ENCODE assay signal across 25 cellular contexts in genomic region chr5:135335031-135335828, GRCh38.
DNase-seq lines count a peak whose midpoint lies in the region; ATAC-seq and TF ChIP-seq lines count a peak whose summit lies in the region.
"Had no signal": no experiment of that assay in that cellular context is flagged by ENCODE, and none has a peak within 500 bp of the region (broad histone marks: within the 10 kb centered on the region; RNA-seq: fewer than 3 reads in every experiment).

No MANE protein-coding gene starts in this region.

- peaks cover 7% of the 10 kb centered on the region for H3K4me1 ChIP-seq in smooth muscle cell (ENCODE audit: low read depth)

- peak overlapping the region; percentile 78 for H3K27ac Mint-ChIP-seq in activated naive CD8-positive, alpha-beta T cell
- no peak overlapping the region for H3K27ac Mint-ChIP-seq in activated naive CD8-positive, alpha-beta T cell treated with anti-CD3 and anti-CD28 coated beads, Interleukin-2, amount 50 U/mL, for 24 hours
- H3K27ac Mint-ChIP-seq: CD8-positive, alpha-beta T cell had no signal

- H3K27me3 ChIP-seq in MG63 = no peaks in the 10 kb centered on the region
- no peaks in the 10 kb centered on the region for H3K27me3 ChIP-seq in smooth muscle cell (ENCODE audit: low read depth)

- no peaks in the 10 kb centered on the region for H4K20me1 ChIP-seq in smooth muscle cell (ENCODE audit: low read depth)

- peak overlapping the region; percentile 70 for H3K27ac ChIP-seq in smooth muscle cell (ENCODE audit: low read depth)
- H3K27ac ChIP-seq: epithelial cell of prostate, KMS-11 had no signal

- TF ChIP-seq CTCF in smooth muscle cell (IDR thresholded peaks at IDR 0.05; ENCODE audit: borderline replicate concordance, insufficient read depth, poor library complexity, severe bottlenecking) = no peak

- peaks cover 90% of the 10 kb centered on the region for H3K36me3 ChIP-seq in MG63
- H3K36me3 ChIP-seq in smooth muscle cell (ENCODE audit: low read depth) = no peaks in the 10 kb centered on the region

- H3K27me3 Mint-ChIP-seq in activated naive CD8-positive, alpha-beta T cell = no peaks in the 10 kb centered on the region
- H3K27me3 Mint-ChIP-seq in activated naive CD8-positive, alpha-beta T cell treated with anti-CD3 and anti-CD28 coated beads, Interleukin-2, amount 50 U/mL, for 24 hours = no peaks in the 10 kb centered on the region

- no peak overlapping the region for H3K4me3 Mint-ChIP-seq in activated naive CD8-positive, alpha-beta T cell
- no peak overlapping the region for H3K4me3 Mint-ChIP-seq in activated naive CD8-positive, alpha-beta T cell treated with anti-CD3 and anti-CD28 coated beads, Interleukin-2, amount 50 U/mL, for 24 hours
- H3K4me3 Mint-ChIP-seq: CD8-positive, alpha-beta T cell had no signal

- DNase-seq in activated naive CD8-positive, alpha-beta T cell treated with anti-CD3 and anti-CD28 coated beads, Interleukin-2, amount 50 U/mL, for 24 hours = no peak
- DNase-seq in MG63 (peak; percentile 43), astrocyte of the hippocampus (ENCODE audit: low read depth, low spot score) (peak; percentile 64), smooth muscle cell (lab: John Stamatoyannopoulos, UW; ENCODE audit: unreplicated experiment) (no peak)
- no peak for DNase-seq in stimulated activated CD4-positive, alpha-beta T cell treated with anti-CD3 and anti-CD28 coated beads, Interleukin-2, amount 100 ng/mL, for 48 hours
- DNase-seq: activated CD8-positive, alpha-beta memory T cell treated with anti-CD3 and anti-CD28 coated beads, Interleukin-2, amount 50 U/mL, for 4 hours; activated effector memory CD4-positive, alpha-beta T cell treated with anti-CD3 and anti-CD28 coated beads, Interleukin-2, amount 50 U/mL, for 16 hours; CD8-positive, alpha-beta T cell; central memory CD4-positive, alpha-beta T cell; foreskin melanocyte; GOT3; hippocampal formation; NCI-H2081; NCI-H524 treated with DMSO at 0.1 percent for 48 hours; occipital lobe; right cardiac atrium; SW 1271; trophoblast cell had no signal

- no peak overlapping the region for H2AFZ ChIP-seq in smooth muscle cell (ENCODE audit: low read depth)

- no peaks in the 10 kb centered on the region for H3K4me1 Mint-ChIP-seq in activated naive CD8-positive, alpha-beta T cell (ENCODE audit: low read depth)
- H3K4me1 Mint-ChIP-seq in activated naive CD8-positive, alpha-beta T cell treated with anti-CD3 and anti-CD28 coated beads, Interleukin-2, amount 50 U/mL, for 24 hours = peaks cover 11% of the 10 kb centered on the region

- no peak overlapping the region for H3K4me3 ChIP-seq in MG63
- H3K4me3 ChIP-seq in smooth muscle cell = no peak overlapping the region
- H3K4me3 ChIP-seq: GM12878, lung had no signal

- H3K9ac ChIP-seq in smooth muscle cell (ENCODE audit: low read depth) = no peak overlapping the region
- H3K9ac ChIP-seq: KMS-11 had no signal

- H3K4me2 ChIP-seq in smooth muscle cell = peak overlapping the region; percentile 29
- H3K4me2 ChIP-seq: KMS-11 had no signal

- H3K9me3 ChIP-seq in MG63 (no peaks in the 10 kb centered on the region), smooth muscle cell (replicated peaks; ENCODE audit: low read depth) (no peaks in the 10 kb centered on the region)

- peaks cover 5% of the 10 kb centered on the region for H3K36me3 Mint-ChIP-seq in activated naive CD8-positive, alpha-beta T cell
- H3K36me3 Mint-ChIP-seq in activated naive CD8-positive, alpha-beta T cell treated with anti-CD3 and anti-CD28 coated beads, Interleukin-2, amount 50 U/mL, for 24 hours (ENCODE audit: low read depth) = peaks cover 22% of the 10 kb centered on the region

- H3K9me3 Mint-ChIP-seq in activated naive CD8-positive, alpha-beta T cell (ENCODE audit: low read depth) = no peaks in the 10 kb centered on the region
- no peaks in the 10 kb centered on the region for H3K9me3 Mint-ChIP-seq in activated naive CD8-positive, alpha-beta T cell treated with anti-CD3 and anti-CD28 coated beads, Interleukin-2, amount 50 U/mL, for 24 hours
- H3K9me3 Mint-ChIP-seq: CD8-positive, alpha-beta T cell had no signal

- ATAC-seq in activated naive CD8-positive, alpha-beta T cell treated with anti-CD3 and anti-CD28 coated beads, Interleukin-2, amount 50 U/mL, for 24 hours = no peak
- ATAC-seq in GM21723 (IDR thresholded peaks at IDR 0.05; ENCODE audit: unreplicated experiment) (no peak), HG03460 (IDR thresholded peaks at IDR 0.05; ENCODE audit: unreplicated experiment) (no peak)
- ATAC-seq: CD8-positive, alpha-beta T cell; GM12878 had no signal

- peaks cover 11% of the 10 kb centered on the region for H3F3A ChIP-seq in smooth muscle cell (ENCODE audit: low read depth)

- H3K79me2 ChIP-seq in smooth muscle cell (ENCODE audit: low read depth) = no peaks in the 10 kb centered on the region

- WGBS in smooth muscle cell (ENCODE audit: low lambda C conversion rate) = 77% methylated on average over 13 of the region's 13 CpGs

Comparison
In these comparisons a context has a peak if more than half of its experiments do, and no peak if none do; other contexts are left out.
1. DNase-seq: peak in MG63 (single experiment) and astrocyte of the hippocampus (single experiment); none in activated naive CD8-positive, alpha-beta T cell treated with anti-CD3 and anti-CD28 coated beads, Interleukin-2, amount 50 U/mL, for 24 hours (single experiment), smooth muscle cell (single experiment) and stimulated activated CD4-positive, alpha-beta T cell treated with anti-CD3 and anti-CD28 coated beads, Interleukin-2, amount 100 ng/mL, for 48 hours (0 of 2).